ENCODE assay signal across 10 cellular contexts in genomic region chr20:2314759-2315439, GRCh38. TPM values are rescaled to one million over a fixed set of nuclear protein-coding genes. Genes with fewer than 3 reads are reported as not detected.
DNase-seq lines count a peak whose midpoint lies in the region; ATAC-seq and TF ChIP-seq lines count a peak whose summit lies in the region.
"Had no signal": no experiment of that assay in that cellular context is flagged by ENCODE, and none has a peak within 500 bp of the region (broad histone marks: within the 10 kb centered on the region; RNA-seq: fewer than 3 reads in every experiment).

No MANE protein-coding gene starts in this region.

- ATAC-seq in HG02852 (IDR thresholded peaks at IDR 0.05; ENCODE audit: unreplicated experiment), result no peak
- ATAC-seq: stimulated activated naive B cell treated with anti-CD40 and anti-IgM and Interleukin-4, amounts not matched to agents 10 μg/mL and 1 μg/mL and 100 μg/mL, for 72 hours had no signal

- peak; percentile 94 for DNase-seq in GM04504 (ENCODE audit: low read depth)
- peak; percentile 77 for DNase-seq in NCI-H510A treated with DMSO at 0.1 percent for 48 hours (lab: John Stamatoyannopoulos, UW)
- DNase-seq in epithelial cell of esophagus (ENCODE audit: low read depth), result peak; percentile 74
- DNase-seq in renal cortical epithelial cell (ENCODE audit: low read depth), result peak; percentile 21
- no peak for DNase-seq in globus pallidus (ENCODE audit: low spot score)
- DNase-seq in activated naive CD4-positive, alpha-beta T cell (lab: John Stamatoyannopoulos, UW), result no peak
- DNase-seq in ecto neural progenitor cell (ENCODE audit: low spot score), result no peak
- DNase-seq: activated naive CD8-positive, alpha-beta T cell treated with anti-CD3 and anti-CD28 coated beads, Interleukin-2, amount 10 ng/mL, durations not matched to agents 7 days and 5 days; stimulated activated naive B cell treated with anti-CD40 and anti-IgM and Interleukin-4, amounts not matched to agents 10 μg/mL and 1 μg/mL and 100 μg/mL, for 72 hours had no signal

- TF ChIP-seq CTCF in epithelial cell of esophagus (IDR thresholded peaks at IDR 0.05; ENCODE audit: insufficient read depth, low read depth, low read length, missing control alignments), result no peak

- no peak overlapping the region for H3K4me3 ChIP-seq in epithelial cell of esophagus (ENCODE audit: low read length)

RNA-seq across cellular contexts. Expression of gene TGM3, which starts 19.1 kb away (rescaled TPM):
- not detected in 2 replicates for total RNA-seq in renal cortical epithelial cell
- total RNA-seq: activated naive CD8-positive, alpha-beta T cell treated with anti-CD3 and anti-CD28 coated beads, Interleukin-2, amount 10 ng/mL, durations not matched to agents 7 days and 5 days had no signal

Comparison
In these comparisons a context has a peak if more than half of its experiments do, and no peak if none do; other contexts are left out.
1. DNase-seq: peak in GM04504 (single experiment), NCI-H510A treated with DMSO at 0.1 percent for 48 hours (single experiment), epithelial cell of esophagus (single experiment) and renal cortical epithelial cell (single experiment); none in globus pallidus (single experiment), activated naive CD4-positive, alpha-beta T cell (0 of 4) and ecto neural progenitor cell (single experiment).